ENCODE assay signal across 1 cellular context in the genomic region with DNA sequence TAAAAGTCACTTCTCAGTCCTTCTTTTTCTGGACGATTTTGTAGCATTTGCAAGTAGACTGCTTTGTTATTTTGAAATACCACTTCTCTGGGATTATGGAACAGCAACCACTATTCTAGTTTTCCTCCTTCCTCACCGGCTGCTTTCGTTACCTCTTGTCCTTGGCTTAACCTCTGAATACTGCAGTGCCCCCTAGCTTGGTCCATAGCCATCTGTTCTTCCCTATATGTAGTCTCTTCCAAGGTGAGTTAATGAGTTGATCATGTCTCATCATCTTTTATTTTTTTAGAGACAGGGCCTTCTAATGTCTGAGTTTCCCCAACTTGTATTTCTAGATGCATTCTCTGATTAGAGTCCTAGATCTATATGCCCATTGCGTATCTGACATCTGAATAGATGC.
TF ChIP-seq lines count a peak whose summit lies in the region.

No MANE protein-coding gene starts in this region.

TF ChIP-seq in GM23338, 12 proteins besides CTCF, POLR2A, EP300 and RAD21 (continued from another document):
- TF ChIP-seq ZNF462 (CRISPR knock-in tag; IDR thresholded peaks at IDR 0.05) (no peak), STAT1 (IDR thresholded peaks at IDR 0.05; ENCODE audit: unreplicated experiment) (no peak), EZH2phosphoT487 (IDR thresholded peaks at IDR 0.05; ENCODE audit: unreplicated experiment) (no peak), POLR2AphosphoS5 (IDR thresholded peaks at IDR 0.05; ENCODE audit: low read depth) (no peak), ZNF331 (CRISPR knock-in tag; IDR thresholded peaks at IDR 0.05; ENCODE audit: low read depth) (no peak), NANOG (IDR thresholded peaks at IDR 0.05; ENCODE audit: borderline replicate concordance) (no peak), ZNF114 (CRISPR knock-in tag; IDR thresholded peaks at IDR 0.05) (no peak)
- TF ChIP-seq, protein P1, sequence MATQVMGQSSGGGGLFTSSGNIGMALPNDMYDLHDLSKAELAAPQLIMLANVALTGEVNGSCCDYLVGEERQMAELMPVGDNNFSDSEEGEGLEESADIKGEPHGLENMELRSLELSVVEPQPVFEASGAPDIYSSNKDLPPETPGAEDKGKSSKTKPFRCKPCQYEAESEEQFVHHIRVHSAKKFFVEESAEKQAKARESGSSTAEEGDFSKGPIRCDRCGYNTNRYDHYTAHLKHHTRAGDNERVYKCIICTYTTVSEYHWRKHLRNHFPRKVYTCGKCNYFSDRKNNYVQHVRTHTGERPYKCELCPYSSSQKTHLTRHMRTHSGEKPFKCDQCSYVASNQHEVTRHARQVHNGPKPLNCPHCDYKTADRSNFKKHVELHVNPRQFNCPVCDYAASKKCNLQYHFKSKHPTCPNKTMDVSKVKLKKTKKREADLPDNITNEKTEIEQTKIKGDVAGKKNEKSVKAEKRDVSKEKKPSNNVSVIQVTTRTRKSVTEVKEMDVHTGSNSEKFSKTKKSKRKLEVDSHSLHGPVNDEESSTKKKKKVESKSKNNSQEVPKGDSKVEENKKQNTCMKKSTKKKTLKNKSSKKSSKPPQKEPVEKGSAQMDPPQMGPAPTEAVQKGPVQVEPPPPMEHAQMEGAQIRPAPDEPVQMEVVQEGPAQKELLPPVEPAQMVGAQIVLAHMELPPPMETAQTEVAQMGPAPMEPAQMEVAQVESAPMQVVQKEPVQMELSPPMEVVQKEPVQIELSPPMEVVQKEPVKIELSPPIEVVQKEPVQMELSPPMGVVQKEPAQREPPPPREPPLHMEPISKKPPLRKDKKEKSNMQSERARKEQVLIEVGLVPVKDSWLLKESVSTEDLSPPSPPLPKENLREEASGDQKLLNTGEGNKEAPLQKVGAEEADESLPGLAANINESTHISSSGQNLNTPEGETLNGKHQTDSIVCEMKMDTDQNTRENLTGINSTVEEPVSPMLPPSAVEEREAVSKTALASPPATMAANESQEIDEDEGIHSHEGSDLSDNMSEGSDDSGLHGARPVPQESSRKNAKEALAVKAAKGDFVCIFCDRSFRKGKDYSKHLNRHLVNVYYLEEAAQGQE (IDR thresholded peaks at IDR 0.05; ENCODE audit: unreplicated experiment), result no peak
